Comparison of ENCODE assay signal across 1 cellular context in genomic region chr6:149233056-149233715, GRCh38.
TF ChIP-seq lines count a peak whose summit lies in the region.

No MANE protein-coding gene starts in this region.

TF ChIP-seq in SK-N-SH, 30 proteins besides CTCF, POLR2A, EP300 and RAD21 (continued from another document):
- TF ChIP-seq, protein P1, sequence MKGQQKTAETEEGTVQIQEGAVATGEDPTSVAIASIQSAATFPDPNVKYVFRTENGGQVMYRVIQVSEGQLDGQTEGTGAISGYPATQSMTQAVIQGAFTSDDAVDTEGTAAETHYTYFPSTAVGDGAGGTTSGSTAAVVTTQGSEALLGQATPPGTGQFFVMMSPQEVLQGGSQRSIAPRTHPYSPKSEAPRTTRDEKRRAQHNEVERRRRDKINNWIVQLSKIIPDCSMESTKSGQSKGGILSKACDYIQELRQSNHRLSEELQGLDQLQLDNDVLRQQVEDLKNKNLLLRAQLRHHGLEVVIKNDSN (IDR thresholded peaks at IDR 0.05; ENCODE audit: borderline replicate concordance, low read depth): no peak
- TF ChIP-seq ZBTB33 (IDR thresholded peaks at IDR 0.05; ENCODE audit: borderline replicate concordance, low read depth) (peak; percentile 81; the same call in 1 of the 2 replicates), FOXM1 (IDR thresholded peaks at IDR 0.05; ENCODE audit: low read depth) (peak; percentile 88), YY1 (IDR thresholded peaks at IDR 0.05; ENCODE audit: low read depth) (peak; percentile 65; the same call in 1 of the 2 replicates), PBX3 (IDR thresholded peaks at IDR 0.05) (peak; percentile 96), POLR2AphosphoS5 (IDR thresholded peaks at IDR 0.05; ENCODE audit: low read depth, low read length) (peak; percentile 90; the same call in 1 of the 2 replicates), GABPA (IDR thresholded peaks at IDR 0.05; ENCODE audit: low read depth) (0 out of 2 replicates have a peak, but pooled peaks have one; percentile 21), MEF2A (IDR thresholded peaks at IDR 0.05; ENCODE audit: borderline replicate concordance, low read depth) (peak; percentile 62; the same call in 1 of the 2 replicates), NFIC (IDR thresholded peaks at IDR 0.05; ENCODE audit: borderline replicate concordance) (peak; percentile 93), JUND (IDR thresholded peaks at IDR 0.05) (peak; percentile 97), MXI1 (IDR thresholded peaks at IDR 0.05; ENCODE audit: low read depth, low read length) (no peak), REST (IDR thresholded peaks at IDR 0.05; ENCODE audit: low read depth, low read length) (peak; percentile 51; the same call in 1 of the 2 replicates), USF2 (IDR thresholded peaks at IDR 0.05; ENCODE audit: borderline replicate concordance, low read depth, low read length) (no peak), TEAD4 (IDR thresholded peaks at IDR 0.05; ENCODE audit: borderline replicate concordance, insufficient read depth) (peak; percentile 93), FOXJ3 (CRISPR knock-in tag; IDR thresholded peaks at IDR 0.05) (no peak)
